In genomic region chr14:65852689-65853088, GRCh38 we compare ENCODE assay signal across 15 cellular contexts.
DNase-seq lines count a peak whose midpoint lies in the region; ATAC-seq and TF ChIP-seq lines count a peak whose summit lies in the region.
"Had no signal": no experiment of that assay in that cellular context is flagged by ENCODE, and none has a peak within 500 bp of the region (broad histone marks: within the 10 kb centered on the region; RNA-seq: fewer than 3 reads in every experiment).

No MANE protein-coding gene starts in this region.

- H3K4me3 Mint-ChIP-seq in activated CD8-positive, alpha-beta T cell treated with anti-CD3 and anti-CD28 coated beads, Interleukin-2, amount 10 ng/mL, durations not matched to agents 7 days and 5 days: no peak overlapping the region
- no peak overlapping the region for H3K4me3 Mint-ChIP-seq in activated CD8-positive, alpha-beta T cell treated with anti-CD3 and anti-CD28 coated beads for 36 hours
- peak overlapping the region in 1 of 4 donors; percentile 63 for H3K4me3 Mint-ChIP-seq in CD4-positive, CD25-positive, alpha-beta regulatory T cell
- H3K4me3 Mint-ChIP-seq: B cell, HFFc6 had no signal

- 14 to 17% methylated on average over 2 of the region's 2 CpGs for whole genome bisulfite sequencing in body of pancreas, 2 donors

- H3K9me3 ChIP-seq in CD4-positive, CD25-positive, alpha-beta regulatory T cell (ENCODE audit: control insufficient read depth in 2 of 2, low read length in 2 of 2): no peaks in the 10 kb centered on the region
- H3K9me3 ChIP-seq in DND-41 (ENCODE audit: insufficient read depth, low read length, severe bottlenecking) (no peaks in the 10 kb centered on the region), body of pancreas (no peaks in the 10 kb centered on the region), breast epithelium (no peaks in the 10 kb centered on the region)
- H3K9me3 ChIP-seq: Caco-2 had no signal

- H2AFZ ChIP-seq in DND-41 (ENCODE audit: low read depth, low read length): peak overlapping the region; percentile 21; the same call in 1 of the 2 replicates

- H3K4me1 Mint-ChIP-seq in activated CD8-positive, alpha-beta T cell treated with anti-CD3 and anti-CD28 coated beads, Interleukin-2, amount 10 ng/mL, durations not matched to agents 7 days and 5 days (ENCODE audit: low read depth): peaks cover 52% of the 10 kb centered on the region
- peaks cover 26% of the 10 kb centered on the region for H3K4me1 Mint-ChIP-seq in activated CD8-positive, alpha-beta T cell treated with anti-CD3 and anti-CD28 coated beads for 36 hours (ENCODE audit: low read depth)
- peaks cover 17 to 57% (median 34%) of the 10 kb centered on the region in 4 donors for H3K4me1 Mint-ChIP-seq in CD4-positive, CD25-positive, alpha-beta regulatory T cell

- H3K4me3 ChIP-seq in CD4-positive, CD25-positive, alpha-beta regulatory T cell (ENCODE audit: low read depth, low read length): no peak overlapping the region
- H3K4me3 ChIP-seq in DND-41 (ENCODE audit: low read depth in 1 of 2, low read length in 2 of 2): no peak overlapping the region
- no peak overlapping the region for H3K4me3 ChIP-seq in body of pancreas
- H3K4me3 ChIP-seq in breast epithelium: no peak overlapping the region
- H3K4me3 ChIP-seq: BLaER1 treated with 17β-estradiol and CSF1 and Interleukin-3, amounts not matched to agents 10 nM and 100 nM had no signal

- H3K27ac ChIP-seq in CD4-positive, CD25-positive, alpha-beta regulatory T cell (ENCODE audit: insufficient read depth, low read length, poor library complexity, severe bottlenecking): no peak overlapping the region
- H3K27ac ChIP-seq in DND-41 (ENCODE audit: low read length) (peak overlapping the region; percentile 92), body of pancreas (peak overlapping the region in 3 of 4 donors; percentile 30 to 73 (median 50)), breast epithelium (no peak overlapping the region)
- H3K27ac ChIP-seq: BLaER1 treated with 17β-estradiol and CSF1 and Interleukin-3, amounts not matched to agents 10 nM and 100 nM had no signal

- no peaks in the 10 kb centered on the region for H3K79me2 ChIP-seq in DND-41 (ENCODE audit: insufficient read depth, low read length)

- no peak overlapping the region for H3K4me2 ChIP-seq in DND-41 (ENCODE audit: insufficient read depth, low read length)
- H3K4me2 ChIP-seq: BLaER1 treated with 17β-estradiol and CSF1 and Interleukin-3, amounts not matched to agents 10 nM and 100 nM had no signal

- H3K9ac ChIP-seq in DND-41 (ENCODE audit: low read depth, low read length): no peak overlapping the region
- H3K9ac ChIP-seq: BLaER1 treated with 17β-estradiol and CSF1 and Interleukin-3, amounts not matched to agents 10 nM and 100 nM had no signal

- CTCF ChIA-PET in activated CD8-positive, alpha-beta T cell treated with anti-CD3 and anti-CD28 coated beads, Interleukin-2, amount 10 ng/mL, durations not matched to agents 7 days and 5 days (lab: Charles Lee): interaction anchor here (1.0 to 1.5 kb wide), 3 partner anchors 8 to 220 kb away, joined by 3 to 4 read pairs (median 4); no protein-coding TSS in a partner anchor
- CTCF ChIA-PET in activated CD8-positive, alpha-beta T cell treated with anti-CD3 and anti-CD28 coated beads for 36 hours (lab: Charles Lee): no interaction called here

- H3K36me3 Mint-ChIP-seq in activated CD8-positive, alpha-beta T cell treated with anti-CD3 and anti-CD28 coated beads, Interleukin-2, amount 10 ng/mL, durations not matched to agents 7 days and 5 days (ENCODE audit: low read depth): peaks cover 58% of the 10 kb centered on the region
- peaks cover 14% of the 10 kb centered on the region for H3K36me3 Mint-ChIP-seq in activated CD8-positive, alpha-beta T cell treated with anti-CD3 and anti-CD28 coated beads for 36 hours (ENCODE audit: low read depth)
- H3K36me3 Mint-ChIP-seq in CD4-positive, CD25-positive, alpha-beta regulatory T cell: no peaks in the 10 kb centered on the region

- intact Hi-C loops in activated CD8-positive, alpha-beta T cell treated with anti-CD3 and anti-CD28 coated beads for 36 hours (cut with micrococcal nuclease): no loop called here
- intact Hi-C loops in body of pancreas (cut with DNase I) (no loop called here), breast epithelium (cut with DNase I; ENCODE audit: low total_unique reads) (no loop called here)

- H3K9me3 Mint-ChIP-seq in activated CD8-positive, alpha-beta T cell treated with anti-CD3 and anti-CD28 coated beads, Interleukin-2, amount 10 ng/mL, durations not matched to agents 7 days and 5 days (ENCODE audit: insufficient read depth): peaks cover 32% of the 10 kb centered on the region
- peaks cover 29% of the 10 kb centered on the region for H3K9me3 Mint-ChIP-seq in activated CD8-positive, alpha-beta T cell treated with anti-CD3 and anti-CD28 coated beads for 36 hours
- H3K9me3 Mint-ChIP-seq in CD4-positive, CD25-positive, alpha-beta regulatory T cell: peaks cover 0 to 7% (median 4%) of the 10 kb centered on the region in 7 donors
- H3K9me3 Mint-ChIP-seq: HFFc6 had no signal

- peak; percentile 16 for DNase-seq in activated CD8-positive, alpha-beta T cell treated with anti-CD3 and anti-CD28 coated beads, Interleukin-2, amount 10 ng/mL, durations not matched to agents 7 days and 5 days
- no peak for DNase-seq in activated CD8-positive, alpha-beta T cell treated with anti-CD3 and anti-CD28 coated beads for 36 hours
- DNase-seq in CD4-positive, CD25-positive, alpha-beta regulatory T cell: no peak
- DNase-seq in DND-41 (no peak), body of pancreas (peak in 2 of 4 donors; percentile 15 to 30), breast epithelium (ENCODE audit: low spot score in 2 of 2) (no peak)
- DNase-seq: Caco-2, GDM1, GOT3, H7, HFFc6 had no signal

- no peaks in the 10 kb centered on the region for H4K20me1 ChIP-seq in DND-41 (ENCODE audit: insufficient read depth, low read length)
- H4K20me1 ChIP-seq: BLaER1 treated with 17β-estradiol and CSF1 and Interleukin-3, amounts not matched to agents 10 nM and 100 nM had no signal

- peak overlapping the region; percentile 46 for H3K27ac Mint-ChIP-seq in activated CD8-positive, alpha-beta T cell treated with anti-CD3 and anti-CD28 coated beads, Interleukin-2, amount 10 ng/mL, durations not matched to agents 7 days and 5 days
- H3K27ac Mint-ChIP-seq in activated CD8-positive, alpha-beta T cell treated with anti-CD3 and anti-CD28 coated beads for 36 hours: no peak overlapping the region
- H3K27ac Mint-ChIP-seq in CD4-positive, CD25-positive, alpha-beta regulatory T cell: peak overlapping the region in 2 of 3 donors; percentile 38 to 99
- H3K27ac Mint-ChIP-seq: B cell, HFFc6 had no signal

- H3K36me3 ChIP-seq in CD4-positive, CD25-positive, alpha-beta regulatory T cell (ENCODE audit: control insufficient read depth, insufficient read depth, low read length): no peaks in the 10 kb centered on the region
- peaks cover 3% of the 10 kb centered on the region; the same call in 1 of the 2 replicates for H3K36me3 ChIP-seq in DND-41 (ENCODE audit: insufficient read depth, low read length)
- no peaks in the 10 kb centered on the region for H3K36me3 ChIP-seq in body of pancreas (replicated peaks in 1 of 2; ENCODE audit: insufficient read depth in 1 of 2, low read depth in 2 of 2)
- no peaks in the 10 kb centered on the region for H3K36me3 ChIP-seq in breast epithelium
- H3K36me3 ChIP-seq: BLaER1 treated with 17β-estradiol and CSF1 and Interleukin-3, amounts not matched to agents 10 nM and 100 nM had no signal

- H3K4me1 ChIP-seq in CD4-positive, CD25-positive, alpha-beta regulatory T cell (ENCODE audit: control insufficient read depth, insufficient read depth, low read length, poor library complexity, severe bottlenecking): peaks cover 45% of the 10 kb centered on the region
- peaks cover 62% of the 10 kb centered on the region for H3K4me1 ChIP-seq in DND-41 (ENCODE audit: insufficient read depth, low read length)
- peaks cover 29% of the 10 kb centered on the region for H3K4me1 ChIP-seq in body of pancreas
- H3K4me1 ChIP-seq in breast epithelium: no peaks in the 10 kb centered on the region
- H3K4me1 ChIP-seq: Caco-2 had no signal

- no peaks in the 10 kb centered on the region for H3K27me3 Mint-ChIP-seq in activated CD8-positive, alpha-beta T cell treated with anti-CD3 and anti-CD28 coated beads, Interleukin-2, amount 10 ng/mL, durations not matched to agents 7 days and 5 days (ENCODE audit: low read depth)
- no peaks in the 10 kb centered on the region for H3K27me3 Mint-ChIP-seq in activated CD8-positive, alpha-beta T cell treated with anti-CD3 and anti-CD28 coated beads for 36 hours
- H3K27me3 Mint-ChIP-seq in CD4-positive, CD25-positive, alpha-beta regulatory T cell: no peaks in the 10 kb centered on the region
- H3K27me3 Mint-ChIP-seq: B cell had no signal

- TF ChIP-seq POLR2A in body of pancreas (IDR thresholded peaks at IDR 0.05) (no peak), breast epithelium (IDR thresholded peaks at IDR 0.05) (no peak)

- ATAC-seq in activated CD8-positive, alpha-beta T cell treated with anti-CD3 and anti-CD28 coated beads, Interleukin-2, amount 10 ng/mL, durations not matched to agents 7 days and 5 days: no peak
- no peak for ATAC-seq in activated CD8-positive, alpha-beta T cell treated with anti-CD3 and anti-CD28 coated beads for 36 hours
- no peak for ATAC-seq in CD4-positive, CD25-positive, alpha-beta regulatory T cell (ENCODE audit: low read depth in 2 of 2)
- ATAC-seq in DND-41 (ENCODE audit: insufficient read depth, low read depth) (no peak), body of pancreas (peak; percentile 62), GM18517 (IDR thresholded peaks at IDR 0.05; ENCODE audit: unreplicated experiment) (no peak)
- ATAC-seq: HCT116 had no signal

- H3K27me3 ChIP-seq in CD4-positive, CD25-positive, alpha-beta regulatory T cell (ENCODE audit: control insufficient read depth, insufficient read depth, low read length): no peaks in the 10 kb centered on the region
- H3K27me3 ChIP-seq in DND-41 (ENCODE audit: insufficient read depth, low read length, poor library complexity) (no peaks in the 10 kb centered on the region), body of pancreas (no peaks in the 10 kb centered on the region), breast epithelium (no peaks in the 10 kb centered on the region)
- H3K27me3 ChIP-seq: BLaER1 treated with 17β-estradiol and CSF1 and Interleukin-3, amounts not matched to agents 10 nM and 100 nM had no signal

- TF ChIP-seq CTCF in activated CD8-positive, alpha-beta T cell treated with anti-CD3 and anti-CD28 coated beads for 36 hours (IDR thresholded peaks at IDR 0.05): no peak
- TF ChIP-seq CTCF in DND-41 (IDR thresholded peaks at IDR 0.05; ENCODE audit: borderline replicate concordance, extremely low read depth, low read length, poor library complexity, severe bottlenecking): no peak
- TF ChIP-seq CTCF in body of pancreas (IDR thresholded peaks at IDR 0.05): no peak
- TF ChIP-seq CTCF in breast epithelium (IDR thresholded peaks at IDR 0.05): no peak

- POLR2A ChIA-PET in activated CD8-positive, alpha-beta T cell treated with anti-CD3 and anti-CD28 coated beads, Interleukin-2, amount 10 ng/mL, durations not matched to agents 7 days and 5 days (lab: Charles Lee): interaction anchor here (0.5 kb wide), 1 partner anchor 569 kb away, joined by 3 read pairs; no protein-coding TSS in a partner anchor
- POLR2A ChIA-PET in activated CD8-positive, alpha-beta T cell treated with anti-CD3 and anti-CD28 coated beads for 36 hours (lab: Charles Lee): no interaction called here

Comparison
In these comparisons a context has a peak if more than half of its experiments do, and no peak if none do; other contexts are left out.
1. H3K27ac ChIP-seq: peak in DND-41 (single experiment) and body of pancreas (3 of 4); none in CD4-positive, CD25-positive, alpha-beta regulatory T cell (single experiment) and breast epithelium (0 of 2).